1 cellular context compared by ENCODE assay signal in the genomic region with DNA sequence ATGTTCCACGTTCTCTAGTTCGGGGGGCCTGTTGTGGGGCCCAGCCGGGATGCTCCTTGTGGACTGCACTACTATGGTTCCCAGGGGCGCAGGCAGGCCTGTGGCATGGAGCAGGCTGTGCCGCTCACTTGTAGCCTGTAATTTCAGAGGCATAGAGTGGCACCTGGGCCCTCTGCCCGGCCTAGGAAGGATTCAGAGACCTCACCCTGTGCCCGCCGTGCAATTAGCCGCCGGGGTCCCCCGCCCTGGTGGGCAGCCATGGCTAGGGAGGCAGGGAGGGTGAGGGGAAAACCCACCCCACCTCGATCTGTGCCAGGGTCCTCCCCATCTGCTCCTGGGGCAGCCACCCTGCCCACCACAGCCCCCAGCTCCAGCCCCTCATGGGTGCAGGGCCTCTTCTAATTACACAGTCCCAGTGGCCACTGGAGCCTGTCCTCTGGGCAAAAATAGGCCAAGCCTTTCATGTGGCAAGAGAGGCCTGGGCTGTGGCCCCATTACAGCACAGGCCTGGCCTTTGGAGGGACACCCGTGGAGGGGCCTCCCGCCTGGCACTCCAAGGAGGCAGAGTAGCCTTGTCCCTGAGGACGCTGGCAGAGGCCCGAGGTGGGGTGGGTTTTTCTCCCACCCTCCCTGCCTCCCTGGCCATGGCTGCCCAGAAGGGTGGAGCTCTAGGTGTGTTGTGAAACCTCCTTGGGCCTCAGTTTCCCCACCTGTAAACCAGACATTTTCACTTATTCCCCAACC.
TF ChIP-seq lines count a peak whose summit lies in the region.

No MANE protein-coding gene starts in this region.

TF ChIP-seq in H1, 55 proteins besides CTCF, POLR2A, EP300 and RAD21:
- TF ChIP-seq KDM4A (IDR thresholded peaks at IDR 0.05; ENCODE audit: low read depth, low read length, severe bottlenecking), result no peak
- TF ChIP-seq, protein P1, sequence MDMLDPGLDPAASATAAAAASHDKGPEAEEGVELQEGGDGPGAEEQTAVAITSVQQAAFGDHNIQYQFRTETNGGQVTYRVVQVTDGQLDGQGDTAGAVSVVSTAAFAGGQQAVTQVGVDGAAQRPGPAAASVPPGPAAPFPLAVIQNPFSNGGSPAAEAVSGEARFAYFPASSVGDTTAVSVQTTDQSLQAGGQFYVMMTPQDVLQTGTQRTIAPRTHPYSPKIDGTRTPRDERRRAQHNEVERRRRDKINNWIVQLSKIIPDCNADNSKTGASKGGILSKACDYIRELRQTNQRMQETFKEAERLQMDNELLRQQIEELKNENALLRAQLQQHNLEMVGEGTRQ (IDR thresholded peaks at IDR 0.05; ENCODE audit: low read length), result no peak
- TF ChIP-seq, protein P2, sequence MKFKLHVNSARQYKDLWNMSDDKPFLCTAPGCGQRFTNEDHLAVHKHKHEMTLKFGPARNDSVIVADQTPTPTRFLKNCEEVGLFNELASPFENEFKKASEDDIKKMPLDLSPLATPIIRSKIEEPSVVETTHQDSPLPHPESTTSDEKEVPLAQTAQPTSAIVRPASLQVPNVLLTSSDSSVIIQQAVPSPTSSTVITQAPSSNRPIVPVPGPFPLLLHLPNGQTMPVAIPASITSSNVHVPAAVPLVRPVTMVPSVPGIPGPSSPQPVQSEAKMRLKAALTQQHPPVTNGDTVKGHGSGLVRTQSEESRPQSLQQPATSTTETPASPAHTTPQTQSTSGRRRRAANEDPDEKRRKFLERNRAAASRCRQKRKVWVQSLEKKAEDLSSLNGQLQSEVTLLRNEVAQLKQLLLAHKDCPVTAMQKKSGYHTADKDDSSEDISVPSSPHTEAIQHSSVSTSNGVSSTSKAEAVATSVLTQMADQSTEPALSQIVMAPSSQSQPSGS (IDR thresholded peaks at IDR 0.05; ENCODE audit: low read length), result no peak
- TF ChIP-seq SP4 (IDR thresholded peaks at IDR 0.05; ENCODE audit: low read length), result no peak
- TF ChIP-seq CREB1 (IDR thresholded peaks at IDR 0.05), result no peak
- no peak for TF ChIP-seq BRCA1 (IDR thresholded peaks at IDR 0.05; ENCODE audit: low read depth, low read length)
- TF ChIP-seq YY1 (IDR thresholded peaks at IDR 0.05; ENCODE audit: low read depth, low read length), result no peak
- TF ChIP-seq EGR1 (IDR thresholded peaks at IDR 0.05; ENCODE audit: borderline replicate concordance, low read depth, low read length), result no peak
- no peak for TF ChIP-seq MAFK (IDR thresholded peaks at IDR 0.05; ENCODE audit: low read depth, low read length)
- no peak for TF ChIP-seq CBX8 (IDR thresholded peaks at IDR 0.05; ENCODE audit: borderline replicate concordance, low read depth, low read length)
- TF ChIP-seq TEAD4 (IDR thresholded peaks at IDR 0.05; ENCODE audit: low read depth, low read length), result no peak
- TF ChIP-seq ZNF274 (IDR thresholded peaks at IDR 0.05; ENCODE audit: borderline replicate concordance, extremely low read depth, low read length), result no peak
- no peak for TF ChIP-seq CHD1 (IDR thresholded peaks at IDR 0.05; ENCODE audit: low read depth, low read length)
- no peak for TF ChIP-seq KDM1A (IDR thresholded peaks at IDR 0.05; ENCODE audit: borderline replicate concordance, low read length)
- TF ChIP-seq TAF1 (IDR thresholded peaks at IDR 0.05; ENCODE audit: low read depth, low read length), result no peak
- no peak for TF ChIP-seq PHF8 (conservative IDR thresholded peaks at IDR 0.05; ENCODE audit: low read depth, low read length)
- TF ChIP-seq POLR2AphosphoS5 (IDR thresholded peaks at IDR 0.05; ENCODE audit: low read depth, low read length), result no peak
- TF ChIP-seq GABPA (IDR thresholded peaks at IDR 0.05; ENCODE audit: borderline replicate concordance, insufficient read depth, low read length), result no peak
- TF ChIP-seq SAP30 (IDR thresholded peaks at IDR 0.05; ENCODE audit: insufficient read depth, insufficient replicate concordance, low read length), result no peak
